8 cellular contexts compared by ENCODE assay signal in genomic region chr2:161166538-161167409, GRCh38. TPM values are rescaled to one million over a fixed set of nuclear protein-coding genes. Genes with fewer than 3 reads are reported as not detected.
DNase-seq lines count a peak whose midpoint lies in the region; ATAC-seq, FAIRE-seq and TF ChIP-seq lines count a peak whose summit lies in the region.

No MANE protein-coding gene starts in this region.

- no peaks in the 10 kb centered on the region for H3K9me3 ChIP-seq in Panc1 (ENCODE audit: control insufficient read depth, insufficient read depth, low read depth, low read length)

- in situ Hi-C loops in Panc1 (cut with HindIII; ENCODE audit: low pct_unique_long_range_greater_than_20kb, low sequenced_read_pairs) = no loop called here

- ATAC-seq in HG02610 (IDR thresholded peaks at IDR 0.05; ENCODE audit: unreplicated experiment) (peak; percentile 91), Panc1 (no peak; the same call in 1 of the 2 replicates)
- ATAC-seq in stimulated activated naive CD8-positive, alpha-beta T cell treated with anti-CD3 and anti-CD28 coated beads, Interleukin-15, Interleukin-2, amounts not matched to agents 100 U/mL and 50 U/mL, for 24 hours = peak; percentile 95

- H3K4me1 ChIP-seq in Panc1 (ENCODE audit: control insufficient read depth, insufficient read depth, low read length) = peaks cover 20% of the 10 kb centered on the region; the same call in 1 of the 2 replicates

- DNase-seq in GM12892 (ENCODE audit: insufficient read length) (no peak), Panc1 (ENCODE audit: low read depth, low spot score) (no peak), bronchial epithelial cell (ENCODE audit: low read depth) (peak; percentile 51), NCI-H748 (lab: John Stamatoyannopoulos, UW; ENCODE audit: unreplicated experiment) (no peak), HUDEP-2 (lab: John Stamatoyannopoulos, UW; ENCODE audit: unreplicated experiment in 76 of 76) (no peak)
- peak; percentile 64 for DNase-seq in stimulated activated naive CD8-positive, alpha-beta T cell treated with anti-CD3 and anti-CD28 coated beads, Interleukin-15, Interleukin-2, amounts not matched to agents 100 U/mL and 50 U/mL, for 24 hours
- DNase-seq in effector CD8-positive, alpha-beta T cell (lab: John Stamatoyannopoulos, UW) = no peak

- no peak for TF ChIP-seq CTCF in Panc1 (IDR thresholded peaks at IDR 0.05)
- no peak for TF ChIP-seq CTCF in bronchial epithelial cell (IDR thresholded peaks at IDR 0.05; ENCODE audit: insufficient read depth, low read length, severe bottlenecking)

- TF ChIP-seq POLR2A in GM12892 (IDR thresholded peaks at IDR 0.05; ENCODE audit: low read depth, low read length) = peak; percentile 70

- H3K36me3 ChIP-seq in Panc1 (ENCODE audit: control insufficient read depth, insufficient read depth, low read length) (peaks cover 17% of the 10 kb centered on the region), bronchial epithelial cell (ENCODE audit: control insufficient read depth, insufficient read depth, low read length) (peaks cover 6% of the 10 kb centered on the region)

- FAIRE-seq in GM12892 (lab: Jason Lieb, UNC) = peak; percentile 98
- no peak for FAIRE-seq in bronchial epithelial cell (lab: Jason Lieb, UNC)

- H3K27me3 ChIP-seq in Panc1 (ENCODE audit: control insufficient read depth, insufficient read depth, low read length) = no peaks in the 10 kb centered on the region
- no peaks in the 10 kb centered on the region for H3K27me3 ChIP-seq in bronchial epithelial cell (ENCODE audit: control insufficient read depth, insufficient read depth, low read length)

- no peak overlapping the region for H3K4me3 ChIP-seq in Panc1 (ENCODE audit: low read depth in 2 of 2, low read length in 2 of 2)
- no peak overlapping the region for H3K4me3 ChIP-seq in bronchial epithelial cell (ENCODE audit: low read depth, low read length)

- H3K27ac ChIP-seq in Panc1 (ENCODE audit: low read length) = peak overlapping the region; percentile 34; the same call in 1 of the 2 replicates

- POLR2A ChIA-PET in Panc1 (lab: Charles Lee) = interaction anchor here (0.7 kb wide), 1 partner anchor 11 kb away, joined by 3 read pairs; no protein-coding TSS in a partner anchor

- CTCF ChIA-PET in Panc1 (lab: Charles Lee) = no interaction called here

- intact Hi-C loops in Panc1 (cut with micrococcal nuclease; ENCODE audit: unreplicated experiment) = no loop called here

- no TSS peak for BruUV-seq in Panc1 (replicated peaks; lab: Mats Ljungman, UMichigan)

RNA-seq across cellular contexts. Expression of gene TANK, which starts 6.5 kb away (rescaled TPM):
- polyA plus RNA-seq in GM12892 (2012; ENCODE audit: missing spikeins) = 75.2 TPM
- total RNA-seq in Panc1 (2021; ENCODE audit: unreplicated experiment) = 36.0 TPM
- polyA plus RNA-seq in Panc1 (2012; ENCODE audit: insufficient read length) = 22.0 TPM
- 43.2 and 68.7 TPM in 2 replicates for total RNA-seq in bronchial epithelial cell

Comparison
In these comparisons a context has a peak if more than half of its experiments do, and no peak if none do; other contexts are left out.
1. DNase-seq: peak in bronchial epithelial cell (single experiment) and stimulated activated naive CD8-positive, alpha-beta T cell treated with anti-CD3 and anti-CD28 coated beads, Interleukin-15, Interleukin-2, amounts not matched to agents 100 U/mL and 50 U/mL, for 24 hours (single experiment); none in GM12892 (single experiment), Panc1 (single experiment), effector CD8-positive, alpha-beta T cell (single experiment), NCI-H748 (single experiment) and HUDEP-2 (0 of 76).